In genomic region chr12:109842021-109842420, GRCh38 we compare ENCODE assay signal across 16 cellular contexts. TPM values are rescaled to one million over a fixed set of nuclear protein-coding genes. Genes with fewer than 3 reads are reported as not detected.
"Had no signal": no experiment of that assay in that cellular context is flagged by ENCODE, and none has a peak within 500 bp of the region (broad histone marks: within the 10 kb centered on the region; RNA-seq: fewer than 3 reads in every experiment).

No MANE protein-coding gene starts in this region.

- H3K4me3 Mint-ChIP-seq: naive thymus-derived CD4-positive, alpha-beta T cell; type B pancreatic cell had no signal

- H3K27me3 ChIP-seq: colonic mucosa, gastrocnemius medialis, heart right ventricle, ovary, right atrium auricular region had no signal

- ATAC-seq: gastrocnemius medialis; heart right ventricle; naive thymus-derived CD4-positive, alpha-beta T cell had no signal

- H3K27ac Mint-ChIP-seq: naive thymus-derived CD4-positive, alpha-beta T cell had no signal

- H3K4me3 ChIP-seq: colonic mucosa, gastrocnemius medialis, heart right ventricle, ovary, right atrium auricular region, sigmoid colon had no signal

- H3K9me3 Mint-ChIP-seq: naive thymus-derived CD4-positive, alpha-beta T cell; type B pancreatic cell had no signal

- H3K36me3 ChIP-seq: colonic mucosa, gastrocnemius medialis, heart right ventricle, ovary, right atrium auricular region, sigmoid colon had no signal

- H3K4me1 ChIP-seq: colonic mucosa, gastrocnemius medialis had no signal

- H3K9me3 ChIP-seq: colonic mucosa, gastrocnemius medialis, heart right ventricle, ovary, right atrium auricular region, sigmoid colon had no signal

- DNase-seq: colonic mucosa; dermis blood vessel endothelial cell; gastrocnemius medialis; heart right ventricle; hypothalamus; kidney glomerular epithelial cell; mesendoderm; naive thymus-derived CD4-positive, alpha-beta T cell; ovary; sigmoid colon; small intestine; stimulated activated CD4-positive, alpha-beta T cell treated with anti-CD3 and anti-CD28 coated beads, Interleukin-12 subunit alpha, Interleukin-12 subunit beta, amount 100 ng/mL, for 4 hours; stimulated activated naive CD4-positive, alpha-beta T cell treated with Interleukin-2 at 50 U/mL for 16 hours had no signal

- H3K36me3 Mint-ChIP-seq: naive thymus-derived CD4-positive, alpha-beta T cell; type B pancreatic cell had no signal

- H3K27me3 Mint-ChIP-seq: type B pancreatic cell had no signal

- H3K27ac ChIP-seq: colonic mucosa, gastrocnemius medialis, heart right ventricle, ovary, right atrium auricular region, sigmoid colon had no signal

RNA-seq across cellular contexts. Expression of gene TRPV4, which starts 8.8 kb away (rescaled TPM):
- total RNA-seq: gastrocnemius medialis had no signal
- polyA plus RNA-seq: naive thymus-derived CD4-positive, alpha-beta T cell; neural cell had no signal
